ENCODE assay signal across 19 cellular contexts in the genomic region with DNA sequence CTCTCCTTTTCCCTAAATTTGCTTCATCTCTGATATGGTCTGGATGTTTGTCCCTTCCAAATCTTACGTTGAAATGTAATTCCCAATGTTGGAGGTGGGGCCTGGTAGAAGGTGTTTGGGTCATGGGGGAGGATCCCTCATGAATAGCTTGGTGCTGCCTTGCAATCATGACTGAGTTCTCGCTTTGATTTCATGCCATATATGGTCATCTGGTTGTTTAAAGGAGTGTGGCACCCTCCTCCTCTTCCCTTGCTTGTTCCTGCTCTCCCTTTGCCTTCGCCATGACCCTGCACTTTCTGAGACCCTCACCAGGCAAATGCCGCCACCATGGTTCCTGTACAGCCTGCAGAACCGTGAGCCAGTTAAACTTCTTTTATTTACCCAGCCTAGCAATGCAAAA. TPM values are rescaled to one million over a fixed set of nuclear protein-coding genes. Genes with fewer than 3 reads are reported as not detected.
DNase-seq lines count a peak whose midpoint lies in the region; FAIRE-seq and TF ChIP-seq lines count a peak whose summit lies in the region.
"Had no signal": no experiment of that assay in that cellular context is flagged by ENCODE, and none has a peak within 500 bp of the region (broad histone marks: within the 10 kb centered on the region; RNA-seq: fewer than 3 reads in every experiment).

No MANE protein-coding gene starts in this region.

- peak overlapping the region; percentile 25 for H3K27ac Mint-ChIP-seq in type B pancreatic cell

- no peaks in the 10 kb centered on the region for H3K9me2 ChIP-seq in PC-9 (ENCODE audit: insufficient read depth)

- no peak for TF ChIP-seq EP300 in esophagus muscularis mucosa (IDR thresholded peaks at IDR 0.05)

- no peak overlapping the region for H4K8ac ChIP-seq in mesendoderm (ENCODE audit: low read depth, low read length)

- no peaks in the 10 kb centered on the region for H3K27me3 Mint-ChIP-seq in type B pancreatic cell

- POLR2A ChIA-PET in PC-9 (lab: Charles Lee; ENCODE audit: unreplicated experiment): no interaction called here

- no peak overlapping the region for H3K4me3 ChIP-seq in esophagus muscularis mucosa
- no peak overlapping the region for H3K4me3 ChIP-seq in mesendoderm (ENCODE audit: low read length)
- H3K4me3 ChIP-seq in PC-9: no peak overlapping the region
- H3K4me3 ChIP-seq: MG63 had no signal

- H3K4me3 Mint-ChIP-seq in type B pancreatic cell: no peak overlapping the region

- CTCF ChIA-PET in PC-9 (lab: Charles Lee): no interaction called here

- no peak overlapping the region for H3K18ac ChIP-seq in mesendoderm (ENCODE audit: low read length)

- H3K36me3 ChIP-seq in esophagus muscularis mucosa: no peaks in the 10 kb centered on the region
- no peaks in the 10 kb centered on the region for H3K36me3 ChIP-seq in mesendoderm (ENCODE audit: control insufficient read depth, insufficient read depth, low read length)
- no peaks in the 10 kb centered on the region for H3K36me3 ChIP-seq in PC-9 (ENCODE audit: low read depth)
- H3K36me3 ChIP-seq: MG63 had no signal

- no peak overlapping the region for H2BK15ac ChIP-seq in mesendoderm (replicated peaks; ENCODE audit: low read depth)

- H2BK120ac ChIP-seq in mesendoderm (ENCODE audit: low read depth, low read length): no peak overlapping the region

- no peak for TF ChIP-seq POLR2A in esophagus muscularis mucosa (IDR thresholded peaks at IDR 0.05; ENCODE audit: low read depth)

- H3K27ac ChIP-seq in esophagus muscularis mucosa (replicated peaks in 1 of 4) (no peak overlapping the region), mesendoderm (ENCODE audit: low read depth, low read length) (no peak overlapping the region), PC-9 (no peak overlapping the region)
- H3K27ac ChIP-seq: 22Rv1, KMS-11 had no signal

- H2AFZ ChIP-seq in PC-9: no peak overlapping the region

- WGBS in esophagus muscularis mucosa: 84% methylated on average over 5 of the region's 5 CpGs
- WGBS in mesendoderm (ENCODE audit: extremely low coverage, insufficient coverage, low lambda C conversion rate): no CpG with 5 or more reads among the region's 5 CpGs

- H3K79me2 ChIP-seq in mesendoderm (ENCODE audit: control insufficient read depth, insufficient read depth, low read length) (no peaks in the 10 kb centered on the region), PC-9 (ENCODE audit: low read depth) (no peaks in the 10 kb centered on the region)

- H3K4me2 ChIP-seq in mesendoderm (ENCODE audit: low read length) (no peak overlapping the region), PC-9 (no peak overlapping the region)
- H3K4me2 ChIP-seq: KMS-11 had no signal

- no peak overlapping the region for H3K4ac ChIP-seq in mesendoderm (ENCODE audit: low read depth, low read length)

- peak overlapping the region; percentile 30 for H3K56ac ChIP-seq in mesendoderm (ENCODE audit: low read length)

- peaks cover 17% of the 10 kb centered on the region for H3K4me1 Mint-ChIP-seq in type B pancreatic cell (ENCODE audit: unreplicated experiment)

- no peak overlapping the region for H3K23ac ChIP-seq in mesendoderm (ENCODE audit: low read length)

- H3K27me3 ChIP-seq in esophagus muscularis mucosa (no peaks in the 10 kb centered on the region), mesendoderm (ENCODE audit: insufficient read depth, low read length, poor library complexity) (no peaks in the 10 kb centered on the region), PC-9 (ENCODE audit: insufficient read depth, low read depth) (0 out of 2 replicates have a peak, but pooled peaks cover 1% of the 10 kb centered on the region)
- H3K27me3 ChIP-seq: MG63 had no signal

- no peaks in the 10 kb centered on the region for H3K36me3 Mint-ChIP-seq in type B pancreatic cell

- TF ChIP-seq CTCF in esophagus muscularis mucosa (IDR thresholded peaks at IDR 0.05): no peak
- no peak for TF ChIP-seq CTCF in type B pancreatic cell (conservative IDR thresholded peaks at IDR 0.05)
- no peak for TF ChIP-seq CTCF in PC-9 (conservative IDR thresholded peaks at IDR 0.05)

- H3K9ac ChIP-seq in mesendoderm (ENCODE audit: low read length): no peak overlapping the region
- H3K9ac ChIP-seq: KMS-11 had no signal

- no peaks in the 10 kb centered on the region for H3K79me1 ChIP-seq in mesendoderm (ENCODE audit: low read length)

- no peaks in the 10 kb centered on the region for H4K20me1 ChIP-seq in PC-9 (ENCODE audit: insufficient read depth)

- BruUV-seq in PC-9 (replicated peaks; lab: Mats Ljungman, UMichigan): no TSS peak

- H3K9me3 ChIP-seq in esophagus muscularis mucosa (no peaks in the 10 kb centered on the region), PC-9 (ENCODE audit: insufficient read depth, low read depth) (no peaks in the 10 kb centered on the region)
- H3K9me3 ChIP-seq: MG63 had no signal

- H2AK5ac ChIP-seq in mesendoderm (ENCODE audit: low read length): no peak overlapping the region

- peaks cover 4 to 23% (median 22%) of the 10 kb centered on the region in 4 donors for H3K4me1 ChIP-seq in esophagus muscularis mucosa
- H3K4me1 ChIP-seq in mesendoderm (ENCODE audit: control insufficient read depth, low read depth, low read length): no peaks in the 10 kb centered on the region
- H3K4me1 ChIP-seq in PC-9 (replicated peaks; ENCODE audit: insufficient read depth): 0 out of 2 replicates have a peak, but pooled peaks cover 6% of the 10 kb centered on the region

- H4K5ac ChIP-seq in mesendoderm (ENCODE audit: low read length): no peak overlapping the region

- H3K9me3 Mint-ChIP-seq in type B pancreatic cell: no peaks in the 10 kb centered on the region

- intact Hi-C loops in esophagus muscularis mucosa (cut with DNase I) (no loop called here), PC-9 (cut with micrococcal nuclease; ENCODE audit: unreplicated experiment) (no loop called here)

- H3F3A ChIP-seq in PC-9 (ENCODE audit: insufficient read depth, low read depth): no peaks in the 10 kb centered on the region

- no peak for FAIRE-seq in HTR-8/SVneo (lab: Jason Lieb, UNC)
- FAIRE-seq: GM18507 had no signal

- peak; percentile 6 for DNase-seq in activated effector memory CD4-positive, alpha-beta T cell treated with anti-CD3 and anti-CD28 coated beads, Interleukin-2, amount 50 U/mL, for 16 hours
- no peak for DNase-seq in activated effector memory CD4-positive, alpha-beta T cell treated with Interleukin-2 at 50 U/mL for 16 hours
- DNase-seq in esophagus muscularis mucosa (ENCODE audit: extremely low spot score): peak; percentile 26
- DNase-seq in mesendoderm: peak; percentile 66
- no peak for DNase-seq in type B pancreatic cell (ENCODE audit: extremely low spot score, unreplicated experiment)
- no peak for DNase-seq in HTR-8/SVneo (ENCODE audit: insufficient read length, low spot score)
- DNase-seq in PC-9: no peak
- no peak for DNase-seq in NCI-H1048 (lab: John Stamatoyannopoulos, UW)
- DNase-seq: C1 segment of cervical spinal cord, EL, MG63, NCI-H1105 treated with DMSO at 0.1 percent for 48 hours, NCI-H187 treated with DMSO at 0.1 percent for 48 hours, NCI-H2171 treated with DMSO at 0.1 percent for 48 hours, NCI-H510A, SHP77 treated with DMSO at 0.1 percent for 48 hours had no signal

- H2BK5ac ChIP-seq in mesendoderm (ENCODE audit: low read length): no peak overlapping the region

RNA-seq across cellular contexts. Expression of gene NOBOX, which starts 14.5 kb away (rescaled TPM):
- total RNA-seq in esophagus muscularis mucosa (not detected), type B pancreatic cell (ENCODE audit: low replicate concordance) (not detected in 2 replicates), PC-9 (2021) (not detected in 2 replicates)
- 0.04 TPM for polyA plus RNA-seq in mesendoderm (2013, experiment 1 of 2)
- polyA plus RNA-seq in mesendoderm (2013, experiment 2 of 2): not detected

RNA-seq across cellular contexts. Expression of gene ARHGEF5, which starts 33.7 kb away (rescaled TPM):
- 10 to 100 TPM in 1 of 4 donors, 1 to 10 TPM in 3; 4.6 to 11.8 (median 8.9) TPM for total RNA-seq in esophagus muscularis mucosa
- 19.8 TPM for polyA plus RNA-seq in mesendoderm (2013, experiment 1 of 2)
- polyA plus RNA-seq in mesendoderm (2013, experiment 2 of 2): 20.1 TPM
- 17.2 and 51.2 TPM in 2 replicates for total RNA-seq in type B pancreatic cell (ENCODE audit: low replicate concordance)
- total RNA-seq in PC-9 (2021): 40.0 and 50.1 TPM in 2 replicates

Comparison
In these comparisons a context has a peak if more than half of its experiments do, and no peak if none do; other contexts are left out.
1. DNase-seq: peak in activated effector memory CD4-positive, alpha-beta T cell treated with anti-CD3 and anti-CD28 coated beads, Interleukin-2, amount 50 U/mL, for 16 hours (single experiment), esophagus muscularis mucosa (single experiment) and mesendoderm (single experiment); none in activated effector memory CD4-positive, alpha-beta T cell treated with Interleukin-2 at 50 U/mL for 16 hours (single experiment), type B pancreatic cell (single experiment), HTR-8/SVneo (single experiment), PC-9 (0 of 2) and NCI-H1048 (single experiment).